Comparison of ENCODE assay signal across 26 cellular contexts in genomic region chr1:25793585-25794170, GRCh38. TPM values are rescaled to one million over a fixed set of nuclear protein-coding genes. Genes with fewer than 3 reads are reported as not detected.
DNase-seq lines count a peak whose midpoint lies in the region; ATAC-seq and TF ChIP-seq lines count a peak whose summit lies in the region.
"Had no signal": no experiment of that assay in that cellular context is flagged by ENCODE, and none has a peak within 500 bp of the region (broad histone marks: within the 10 kb centered on the region; RNA-seq: fewer than 3 reads in every experiment).

No MANE protein-coding gene starts in this region.

- POLR2A ChIA-PET in activated CD4-positive, alpha-beta memory T cell treated with anti-CD3 and anti-CD28 coated beads, Interleukin-2, amount 10 ng/mL, durations not matched to agents 7 days and 5 days (lab: Charles Lee): interaction anchor here (1.5 to 1.9 kb wide), 2 partner anchors 9 to 151 kb away, joined by 3 to 5 read pairs; no protein-coding TSS in a partner anchor

- H3K4me3 Mint-ChIP-seq in activated CD4-positive, alpha-beta memory T cell treated with anti-CD3 and anti-CD28 coated beads, Interleukin-2, amount 10 ng/mL, durations not matched to agents 7 days and 5 days: no peak overlapping the region
- H3K4me3 Mint-ChIP-seq: activated naive CD4-positive, alpha-beta T cell treated with anti-CD3 and anti-CD28 coated beads for 36 hours; HFFc6; stimulated activated naive B cell treated with anti-CD40 and anti-IgM and Interleukin-4, amounts not matched to agents 10 μg/mL and 1 μg/mL and 100 μg/mL, for 72 hours had no signal

- ATAC-seq in heart right ventricle (no peak), GM21526 (IDR thresholded peaks at IDR 0.05; ENCODE audit: low FRiP score, unreplicated experiment) (no peak), GM21423 (IDR thresholded peaks at IDR 0.05; ENCODE audit: unreplicated experiment) (no peak)
- ATAC-seq: stimulated activated naive B cell treated with anti-CD40 and anti-IgM and Interleukin-4, amounts not matched to agents 10 μg/mL and 1 μg/mL and 100 μg/mL, for 72 hours had no signal

- no peak overlapping the region for H3K23ac ChIP-seq in mesenchymal stem cell (ENCODE audit: low read length in 2 of 2)

- no peak overlapping the region for H2BK12ac ChIP-seq in mesenchymal stem cell (ENCODE audit: low read length in 2 of 2)

- H3K9me3 ChIP-seq in left ventricle myocardium inferior (replicated peaks) (no peaks in the 10 kb centered on the region), heart right ventricle (no peaks in the 10 kb centered on the region), SJCRH30 (replicated peaks) (no peaks in the 10 kb centered on the region), mesenchymal stem cell (ENCODE audit: control insufficient read depth, low read length) (no peaks in the 10 kb centered on the region), tibial artery (no peaks in the 10 kb centered on the region)
- H3K9me3 ChIP-seq: MG63, neutrophil, SJSA1, suprapubic skin had no signal

- 68 to 78% methylated on average over 7 of the region's 7 CpGs for WGBS in heart right ventricle, 2 donors
- WGBS in mesenchymal stem cell: 83% methylated on average over 7 of the region's 7 CpGs

- H3K27ac ChIP-seq in left ventricle myocardium inferior (replicated peaks): peak overlapping the region; percentile 28
- H3K27ac ChIP-seq in heart right ventricle: peak overlapping the region in 2 of 10 donors; percentile 28 to 56
- H3K27ac ChIP-seq in SJCRH30: peak overlapping the region; percentile 11; the same call in 1 of the 2 replicates
- no peak overlapping the region for H3K27ac ChIP-seq in mesenchymal stem cell (ENCODE audit: low read length, poor library complexity, severe bottlenecking)
- H3K27ac ChIP-seq in tibial artery: peak overlapping the region; percentile 38 to 62
- H3K27ac ChIP-seq: C4-2B, neutrophil, SJSA1, skin epidermis, suprapubic skin had no signal

- no peak for TF ChIP-seq CTCF in left ventricle myocardium inferior (IDR thresholded peaks at IDR 0.05; ENCODE audit: borderline replicate concordance)
- TF ChIP-seq CTCF in heart right ventricle (IDR thresholded peaks at IDR 0.05): no peak
- no peak for TF ChIP-seq CTCF in tibial artery (IDR thresholded peaks at IDR 0.05)

- no peak overlapping the region for H4K8ac ChIP-seq in mesenchymal stem cell (ENCODE audit: low read length)

- peaks cover 2% of the 10 kb centered on the region for H3K36me3 Mint-ChIP-seq in activated CD4-positive, alpha-beta memory T cell treated with anti-CD3 and anti-CD28 coated beads, Interleukin-2, amount 10 ng/mL, durations not matched to agents 7 days and 5 days (ENCODE audit: low read depth)
- H3K36me3 Mint-ChIP-seq: stimulated activated naive B cell treated with anti-CD40 and anti-IgM and Interleukin-4, amounts not matched to agents 10 μg/mL and 1 μg/mL and 100 μg/mL, for 72 hours had no signal

- CTCF ChIA-PET in activated CD4-positive, alpha-beta memory T cell treated with anti-CD3 and anti-CD28 coated beads, Interleukin-2, amount 10 ng/mL, durations not matched to agents 7 days and 5 days (lab: Charles Lee): interaction anchor here (0.6 to 5.2 kb wide), 5 partner anchors 143 to 253 kb away, joined by 3 to 52 read pairs (median 3); no protein-coding TSS in a partner anchor

- no peaks in the 10 kb centered on the region for H3K9me3 Mint-ChIP-seq in activated CD4-positive, alpha-beta memory T cell treated with anti-CD3 and anti-CD28 coated beads, Interleukin-2, amount 10 ng/mL, durations not matched to agents 7 days and 5 days
- H3K9me3 Mint-ChIP-seq: activated naive CD4-positive, alpha-beta T cell treated with anti-CD3 and anti-CD28 coated beads for 36 hours; HFFc6; stimulated activated naive B cell treated with anti-CD40 and anti-IgM and Interleukin-4, amounts not matched to agents 10 μg/mL and 1 μg/mL and 100 μg/mL, for 72 hours had no signal

- H3K27me3 ChIP-seq in left ventricle myocardium inferior (ENCODE audit: low read depth) (no peaks in the 10 kb centered on the region), heart right ventricle (no peaks in the 10 kb centered on the region), SJCRH30 (no peaks in the 10 kb centered on the region), mesenchymal stem cell (ENCODE audit: control insufficient read depth in 1 of 2, insufficient read depth in 1 of 2, low read length in 2 of 2) (peaks cover 0 to 14% of the 10 kb centered on the region in 2 experiments), tibial artery (no peaks in the 10 kb centered on the region)
- H3K27me3 ChIP-seq: MG63, neutrophil, SJSA1, suprapubic skin had no signal

- no peak for DNase-seq in left ventricle myocardium inferior
- no peak for DNase-seq in heart right ventricle
- DNase-seq in SJCRH30: no peak
- DNase-seq in mesenchymal stem cell: no peak
- no peak for DNase-seq in tibial artery
- no peak for DNase-seq in activated CD4-positive, alpha-beta memory T cell treated with anti-CD3 and anti-CD28 coated beads, Interleukin-2, amount 10 ng/mL, durations not matched to agents 7 days and 5 days
- DNase-seq: ACHN; activated CD4-positive, alpha-beta T cell treated with anti-CD3 and anti-CD28 coated beads for 1 hour; activated naive CD4-positive, alpha-beta T cell treated with anti-CD3 and anti-CD28 coated beads for 36 hours; activated T-cell treated with anti-CD3 and anti-CD28 coated beads, Interleukin-2, amount 50 U/mL, for 48 hours; anterior cingulate cortex; HFFc6; KBM-7; kidney glomerular epithelial cell; MG63; NCI-H1436 treated with DMSO at 0.1 percent for 48 hours; NCI-H524; stimulated activated naive B cell treated with anti-CD40 and anti-IgM and Interleukin-4, amounts not matched to agents 10 μg/mL and 1 μg/mL and 100 μg/mL, for 72 hours; T-helper 1 cell had no signal

- peak overlapping the region; percentile 51 for H3K9ac ChIP-seq in mesenchymal stem cell (ENCODE audit: low read length)

- H3K27ac Mint-ChIP-seq in activated CD4-positive, alpha-beta memory T cell treated with anti-CD3 and anti-CD28 coated beads, Interleukin-2, amount 10 ng/mL, durations not matched to agents 7 days and 5 days: no peak overlapping the region
- H3K27ac Mint-ChIP-seq: HFFc6; stimulated activated naive B cell treated with anti-CD40 and anti-IgM and Interleukin-4, amounts not matched to agents 10 μg/mL and 1 μg/mL and 100 μg/mL, for 72 hours had no signal

- peaks cover 26% of the 10 kb centered on the region for H3K4me1 Mint-ChIP-seq in activated CD4-positive, alpha-beta memory T cell treated with anti-CD3 and anti-CD28 coated beads, Interleukin-2, amount 10 ng/mL, durations not matched to agents 7 days and 5 days

- H2AK5ac ChIP-seq in mesenchymal stem cell (ENCODE audit: low read length, severe bottlenecking): no peak overlapping the region

- H3K4me1 ChIP-seq in left ventricle myocardium inferior (peaks cover 32% of the 10 kb centered on the region), heart right ventricle (peaks cover 5 to 36% (median 17%) of the 10 kb centered on the region in 9 donors), SJCRH30 (peaks cover 38% of the 10 kb centered on the region), mesenchymal stem cell (ENCODE audit: control insufficient read depth, insufficient read depth, low read depth, low read length) (peaks cover 2% of the 10 kb centered on the region), tibial artery (peaks cover 0 to 15% (median 9%) of the 10 kb centered on the region in 4 donors)
- H3K4me1 ChIP-seq: SJSA1 had no signal

- no peak overlapping the region for H3K4ac ChIP-seq in mesenchymal stem cell (ENCODE audit: low read depth in 1 of 2, low read length in 2 of 2)

- H3K14ac ChIP-seq in mesenchymal stem cell (ENCODE audit: low read length in 2 of 2): peak overlapping the region in 1 of 2 experiments; percentile 35

- H3K27me3 Mint-ChIP-seq in activated CD4-positive, alpha-beta memory T cell treated with anti-CD3 and anti-CD28 coated beads, Interleukin-2, amount 10 ng/mL, durations not matched to agents 7 days and 5 days: peaks cover 8% of the 10 kb centered on the region
- H3K27me3 Mint-ChIP-seq: stimulated activated naive B cell treated with anti-CD40 and anti-IgM and Interleukin-4, amounts not matched to agents 10 μg/mL and 1 μg/mL and 100 μg/mL, for 72 hours had no signal

- no peaks in the 10 kb centered on the region for H3K79me1 ChIP-seq in mesenchymal stem cell (replicated peaks; ENCODE audit: low read length, poor library complexity, severe bottlenecking)

- no peak overlapping the region for H4K91ac ChIP-seq in mesenchymal stem cell (ENCODE audit: low read length)

- no peak overlapping the region for H2BK5ac ChIP-seq in mesenchymal stem cell (ENCODE audit: low read depth, low read length, poor library complexity, severe bottlenecking)

- H2BK15ac ChIP-seq in mesenchymal stem cell (ENCODE audit: low read depth, poor library complexity, severe bottlenecking): no peak overlapping the region

- H3K4me2 ChIP-seq in mesenchymal stem cell (ENCODE audit: low read length, poor library complexity, severe bottlenecking): no peak overlapping the region

- no peaks in the 10 kb centered on the region for H3K36me3 ChIP-seq in left ventricle myocardium inferior
- H3K36me3 ChIP-seq in heart right ventricle: no peaks in the 10 kb centered on the region
- peaks cover 5% of the 10 kb centered on the region for H3K36me3 ChIP-seq in SJCRH30
- peaks cover 0 to 15% of the 10 kb centered on the region in 2 experiments for H3K36me3 ChIP-seq in mesenchymal stem cell (ENCODE audit: control insufficient read depth in 1 of 2, insufficient read depth in 2 of 2, low read depth in 1 of 2, low read length in 2 of 2)
- H3K36me3 ChIP-seq in tibial artery: no peaks in the 10 kb centered on the region
- H3K36me3 ChIP-seq: MG63, neutrophil, SJSA1, suprapubic skin had no signal

- H2AFZ ChIP-seq in mesenchymal stem cell (ENCODE audit: low read depth, low read length): no peak overlapping the region

- H3K18ac ChIP-seq in mesenchymal stem cell (ENCODE audit: low read depth in 1 of 2, low read length in 2 of 2): no peak overlapping the region

- no peak overlapping the region for H2BK120ac ChIP-seq in mesenchymal stem cell (ENCODE audit: low read depth, low read length)

- H3K4me3 ChIP-seq in left ventricle myocardium inferior: no peak overlapping the region
- no peak overlapping the region for H3K4me3 ChIP-seq in heart right ventricle
- H3K4me3 ChIP-seq in SJCRH30: no peak overlapping the region
- no peak overlapping the region for H3K4me3 ChIP-seq in mesenchymal stem cell (ENCODE audit: insufficient read depth in 1 of 2, low read depth in 1 of 2, low read length in 2 of 2)
- no peak overlapping the region for H3K4me3 ChIP-seq in tibial artery
- H3K4me3 ChIP-seq: MG63, SJSA1, skin epidermis, suprapubic skin had no signal

- intact Hi-C loops in left ventricle myocardium inferior (cut with micrococcal nuclease): no loop called here
- intact Hi-C loops in heart right ventricle (cut with DNase I): loop anchor here in 4 of 10 donors (10.0 kb wide), 3 partner anchors 49 to 99 kb away; no protein-coding TSS in a partner anchor
- intact Hi-C loops in tibial artery (cut with DNase I; ENCODE audit: low total_unique reads): no loop called here

RNA-seq across cellular contexts. Expression of gene SELENON, which starts 6.3 kb away (rescaled TPM):
- total RNA-seq in left ventricle myocardium inferior: 45.2 TPM
- 10 to 100 TPM; 32.5 to 75.1 (median 47.9) TPM for total RNA-seq in heart right ventricle
- 10 to 100 TPM; 36.4 to 37.2 TPM for polyA plus RNA-seq in heart right ventricle
- total RNA-seq in SJCRH30 (2014; rRNA removed; shearing (Covaris generic)): 63.1 and 64.3 TPM in 2 replicates
- polyA plus RNA-seq in mesenchymal stem cell (2013, experiment 1 of 2): 115 TPM
- polyA plus RNA-seq in mesenchymal stem cell (2013, experiment 2 of 2): 113 TPM
- total RNA-seq in activated CD4-positive, alpha-beta memory T cell treated with anti-CD3 and anti-CD28 coated beads, Interleukin-2, amount 10 ng/mL, durations not matched to agents 7 days and 5 days: 1 to 10 TPM; 5.9 to 6.0 TPM

RNA-seq across cellular contexts. Expression of gene MTFR1L, which starts 26.1 kb away (rescaled TPM):
- total RNA-seq in left ventricle myocardium inferior (252 TPM), heart right ventricle (100 to 1,000 TPM; 141 to 264 (median 226) TPM)
- polyA plus RNA-seq in heart right ventricle: 100 to 1,000 TPM in 1 of 2 donors, 10 to 100 TPM in 1; 91.1 to 176 TPM
- total RNA-seq in SJCRH30 (2014; rRNA removed; shearing (Covaris generic)): 47.9 and 49.9 TPM in 2 replicates
- polyA plus RNA-seq in mesenchymal stem cell (2013, experiment 1 of 2): 49.9 TPM
- polyA plus RNA-seq in mesenchymal stem cell (2013, experiment 2 of 2): 50.5 TPM
- 10 to 100 TPM; 36.6 to 37.7 TPM for total RNA-seq in activated CD4-positive, alpha-beta memory T cell treated with anti-CD3 and anti-CD28 coated beads, Interleukin-2, amount 10 ng/mL, durations not matched to agents 7 days and 5 days
